ENCODE assay signal across 15 cellular contexts in the genomic region with DNA sequence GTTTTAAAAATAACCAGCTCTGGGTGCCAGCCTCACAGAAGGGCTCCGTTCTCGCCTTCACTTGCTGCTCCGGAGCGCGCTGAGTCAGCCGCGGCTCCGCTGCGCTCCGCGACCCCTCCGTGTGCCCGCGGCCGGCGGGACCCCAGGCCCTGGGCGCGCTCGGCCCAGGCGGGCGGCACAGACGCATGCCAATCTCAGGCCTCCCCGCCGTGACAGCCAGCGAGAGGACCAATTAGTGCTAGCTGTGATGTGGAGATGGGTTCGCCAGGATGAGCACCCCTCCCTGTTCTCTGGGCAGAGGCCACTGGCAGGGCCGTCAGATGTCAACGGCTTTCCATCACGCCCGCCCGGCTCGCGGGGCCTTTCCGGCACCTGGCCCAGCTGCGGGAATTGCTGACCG.
DNase-seq lines count a peak whose midpoint lies in the region; ATAC-seq, FAIRE-seq and TF ChIP-seq lines count a peak whose summit lies in the region.
"Had no signal": no experiment of that assay in that cellular context is flagged by ENCODE, and none has a peak within 500 bp of the region (broad histone marks: within the 10 kb centered on the region; RNA-seq: fewer than 3 reads in every experiment).

No MANE protein-coding gene starts in this region.

- in situ Hi-C loops in Caki2 (cut with HindIII; ENCODE audit: low pct_unique_long_range_greater_than_20kb, low sequenced_read_pairs) (no loop called here), HepG2 (cut with HindIII; ENCODE audit: extremely low pct_ligation_motif_present, low pct_unique_long_range_greater_than_20kb) (no loop called here)

- no peak overlapping the region for H2BK20ac ChIP-seq in H9 (ENCODE audit: low read depth, low read length, poor library complexity, severe bottlenecking)

- no peaks in the 10 kb centered on the region for H3K23me2 ChIP-seq in H9 (ENCODE audit: insufficient read length, low read depth, low read length, poor library complexity, severe bottlenecking)

- H3T11ph ChIP-seq in H9 (ENCODE audit: low read length) = no peak overlapping the region

- H2AK5ac ChIP-seq in H9 (ENCODE audit: insufficient read length, low read length) = no peak overlapping the region

- H2BK12ac ChIP-seq in H9 (ENCODE audit: insufficient read length, low read depth, low read length) = no peak overlapping the region

- H3K79me2 ChIP-seq in H9 (ENCODE audit: insufficient read depth, low read length) = no peaks in the 10 kb centered on the region
- H3K79me2 ChIP-seq in HepG2 (ENCODE audit: insufficient read depth, low read length) = no peaks in the 10 kb centered on the region

- no peak for TF ChIP-seq RAD21 in HepG2 (CRISPR knock-in tag; IDR thresholded peaks at IDR 0.05)

- no peaks in the 10 kb centered on the region for H3K79me1 ChIP-seq in H9 (ENCODE audit: insufficient read depth, low read depth, low read length, poor library complexity, severe bottlenecking)

- CTCF ChIA-PET in HepG2 (lab: Yijun Ruan, JAX; ENCODE audit: low intra/inter-chr PET ratio, low total read pairs) = no interaction called here

- no peak overlapping the region for H3K4me3 Mint-ChIP-seq in H9
- H3K4me3 Mint-ChIP-seq in activated T-cell treated with anti-CD3 and anti-CD28 coated beads, Interleukin-2, amount 50 U/mL, for 24 hours = no peak overlapping the region
- H3K4me3 Mint-ChIP-seq: CD8-positive, alpha-beta memory T cell had no signal

- no CpG with 5 or more reads among the region's 36 CpGs for WGBS in H9 (ENCODE audit: extremely low coverage, insufficient read length, low lambda C conversion rate)
- WGBS in HepG2 (ENCODE audit: low lambda C conversion rate) = 44% methylated on average over 4 of the region's 36 CpGs

- H4K91ac ChIP-seq in H9 (ENCODE audit: insufficient read length, low read depth, low read length) = no peak overlapping the region

- no peaks in the 10 kb centered on the region for H3K4me1 ChIP-seq in H9 (ENCODE audit: insufficient read depth, low read length)
- no peaks in the 10 kb centered on the region for H3K4me1 ChIP-seq in HepG2 (ENCODE audit: insufficient read depth, low read length)

- H3K27me3 ChIP-seq in H9 (ENCODE audit: insufficient read depth, low read length) (no peaks in the 10 kb centered on the region), kidney epithelial cell (ENCODE audit: control insufficient read depth, insufficient read depth, low read length) (peaks cover 2% of the 10 kb centered on the region), HepG2 (ENCODE audit: control insufficient read depth in 1 of 2, insufficient read depth in 2 of 2, low read length in 2 of 2) (peaks cover 0 to 4% of the 10 kb centered on the region in 2 experiments; a peak in 1 of 5 replicates)

- H3K9me3 Mint-ChIP-seq in H9 = no peaks in the 10 kb centered on the region
- no peaks in the 10 kb centered on the region for H3K9me3 Mint-ChIP-seq in activated T-cell treated with anti-CD3 and anti-CD28 coated beads, Interleukin-2, amount 50 U/mL, for 24 hours

- peak; percentile 31 for DNase-seq in Caki2 (ENCODE audit: low read depth)
- DNase-seq in H9 = peak; percentile 47
- DNase-seq in ecto neural progenitor cell (ENCODE audit: low spot score) = peak; percentile 49
- DNase-seq in kidney epithelial cell (ENCODE audit: low read depth) = no peak
- no peak for DNase-seq in stimulated activated CD4-positive, alpha-beta T cell treated with anti-CD3 and anti-CD28 coated beads, Interleukin-15, amount 100 ng/mL, for 24 hours
- DNase-seq in T1000 (lab: John Stamatoyannopoulos, UW) = no peak
- DNase-seq in HepG2 (ENCODE audit: low spot score) = no peak
- no peak for DNase-seq in activated T-cell treated with anti-CD3 and anti-CD28 coated beads, Interleukin-2, amount 50 U/mL, for 24 hours
- DNase-seq: CD8-positive, alpha-beta memory T cell; EL; NCI-H1436 treated with DMSO at 0.1 percent for 48 hours; NCI-H2081; NCI-H226 had no signal

- peak overlapping the region; percentile 13 for H3K4me3 ChIP-seq in kidney epithelial cell (ENCODE audit: low read depth, low read length)
- no peak overlapping the region for H3K4me3 ChIP-seq in HepG2 (replicated peaks in 1 of 3; ENCODE audit: insufficient read depth in 1 of 3, low read depth in 2 of 3, low read length in 3 of 3)
- H3K4me3 ChIP-seq: K562 had no signal

- no peak overlapping the region for H2BK120ac ChIP-seq in H9 (ENCODE audit: low read depth, low read length, poor library complexity, severe bottlenecking)

- no peaks in the 10 kb centered on the region for H3K36me3 Mint-ChIP-seq in H9 (ENCODE audit: insufficient read depth in 1 of 3, low read depth in 3 of 3)
- no peaks in the 10 kb centered on the region for H3K36me3 Mint-ChIP-seq in activated T-cell treated with anti-CD3 and anti-CD28 coated beads, Interleukin-2, amount 50 U/mL, for 24 hours (ENCODE audit: low read depth)
- H3K36me3 Mint-ChIP-seq: CD8-positive, alpha-beta memory T cell had no signal

- H3K56ac ChIP-seq in H9 (ENCODE audit: insufficient read length, low read depth, low read length) = no peak overlapping the region

- TF ChIP-seq CTCF in H9 (conservative IDR thresholded peaks at IDR 0.05) (no peak), kidney epithelial cell (IDR thresholded peaks at IDR 0.05; ENCODE audit: insufficient read depth, low read length, poor library complexity, severe bottlenecking) (no peak), HepG2 (CRISPR knock-in tag; IDR thresholded peaks at IDR 0.05) (no peak)

- no TSS peak for BruUV-seq in HepG2 (replicated peaks; lab: Mats Ljungman, UMichigan)

- FAIRE-seq in HepG2 (lab: Jason Lieb, UNC) = no peak
- FAIRE-seq: K562 had no signal

- ATAC-seq in HepG2 = no peak
- ATAC-seq: K562 had no signal

- H3K4me1 Mint-ChIP-seq in H9 = peaks cover 18 to 22% of the 10 kb centered on the region in 2 experiments
- no peaks in the 10 kb centered on the region for H3K4me1 Mint-ChIP-seq in activated T-cell treated with anti-CD3 and anti-CD28 coated beads, Interleukin-2, amount 50 U/mL, for 24 hours (ENCODE audit: low read depth)
- H3K4me1 Mint-ChIP-seq: CD8-positive, alpha-beta memory T cell had no signal

- H3K27me3 Mint-ChIP-seq in H9 (ENCODE audit: low read depth) = peaks cover 34% of the 10 kb centered on the region
- peaks cover 12% of the 10 kb centered on the region for H3K27me3 Mint-ChIP-seq in activated T-cell treated with anti-CD3 and anti-CD28 coated beads, Interleukin-2, amount 50 U/mL, for 24 hours

- H2AFZ ChIP-seq in H9 (ENCODE audit: low read length) (no peak overlapping the region), HepG2 (ENCODE audit: low read length) (no peak overlapping the region)

- no peak overlapping the region for H2BK5ac ChIP-seq in H9 (ENCODE audit: insufficient read length, low read length)

- H4K8ac ChIP-seq in H9 (replicated peaks; ENCODE audit: insufficient read length, low read depth, low read length) = no peak overlapping the region

- H3K23ac ChIP-seq in H9 (ENCODE audit: insufficient read length, low read depth, low read length) = no peak overlapping the region

- H4K5ac ChIP-seq in H9 (ENCODE audit: insufficient read length, low read depth, low read length) = no peak overlapping the region

- POLR2A ChIA-PET in HepG2 (lab: Yijun Ruan, JAX) = no interaction called here

- H3K18ac ChIP-seq in H9 (ENCODE audit: insufficient read length, low read depth, low read length) = no peak overlapping the region

- H3K36me3 ChIP-seq in kidney epithelial cell (ENCODE audit: control insufficient read depth, insufficient read depth, low read length) (no peaks in the 10 kb centered on the region), HepG2 (replicated peaks in 1 of 2; ENCODE audit: control insufficient read depth in 1 of 2, insufficient read depth in 2 of 2, low read length in 2 of 2) (no peaks in the 10 kb centered on the region)

- no peak for TF ChIP-seq POLR2A in HepG2 (IDR thresholded peaks at IDR 0.05; ENCODE audit: insufficient read depth in 1 of 2, low read depth in 2 of 2, low read length in 2 of 2)

- no peak overlapping the region for H3K27ac ChIP-seq in H9 (ENCODE audit: insufficient read length, low read depth, low read length)
- no peak overlapping the region for H3K27ac ChIP-seq in HepG2 (ENCODE audit: extremely low read length, insufficient read depth, low read length)
- H3K27ac ChIP-seq: RWPE1 had no signal

- no peak overlapping the region for H2BK15ac ChIP-seq in H9 (ENCODE audit: low read depth, low read length)

- no peak overlapping the region for H3K4ac ChIP-seq in H9 (ENCODE audit: low read depth, low read length)

- no peak overlapping the region for H3K27ac Mint-ChIP-seq in H9
- no peak overlapping the region for H3K27ac Mint-ChIP-seq in activated T-cell treated with anti-CD3 and anti-CD28 coated beads, Interleukin-2, amount 50 U/mL, for 24 hours
- H3K27ac Mint-ChIP-seq: CD8-positive, alpha-beta memory T cell had no signal

- TF ChIP-seq EP300 in HepG2 (IDR thresholded peaks at IDR 0.05; ENCODE audit: low read depth in 2 of 2, low read length in 2 of 2) = no peak
- no peak for TF ChIP-seq EP300 in HepG2 (CRISPR knock-in tag; IDR thresholded peaks at IDR 0.05; ENCODE audit: borderline replicate concordance)

- H4K20me1 ChIP-seq in H9 (ENCODE audit: control insufficient read depth, insufficient read depth, insufficient read length) (no peaks in the 10 kb centered on the region), HepG2 (ENCODE audit: insufficient read depth, low read length) (no peaks in the 10 kb centered on the region)

- H3K14ac ChIP-seq in H9 (ENCODE audit: insufficient read depth, low read length) = no peak overlapping the region

- no peak overlapping the region for H3K9ac ChIP-seq in H9 (ENCODE audit: extremely low read depth, insufficient read length, low read length)
- H3K9ac ChIP-seq in HepG2 (ENCODE audit: insufficient read depth, low read depth, low read length) = no peak overlapping the region

- H3K4me2 ChIP-seq in H9 (ENCODE audit: insufficient read depth, insufficient read length, low read length) (no peak overlapping the region), HepG2 (ENCODE audit: low read depth, low read length) (no peak overlapping the region)

- H3K9me3 ChIP-seq in H9 (ENCODE audit: control insufficient read depth, low read depth, low read length) (no peaks in the 10 kb centered on the region), HepG2 (ENCODE audit: low read length) (no peaks in the 10 kb centered on the region)

- intact Hi-C loops in HepG2 (cut with micrococcal nuclease; ENCODE audit: unreplicated experiment) = no loop called here

TF ChIP-seq in HepG2, 621 proteins besides CTCF, POLR2A, EP300 and RAD21 (continues in another document):
- TF ChIP-seq KLF13 (CRISPR knock-in tag; IDR thresholded peaks at IDR 0.05) (no peak), FLYWCH1 (CRISPR knock-in tag; IDR thresholded peaks at IDR 0.05) (no peak), U2AF2 (IDR thresholded peaks at IDR 0.05; ENCODE audit: low read depth, low read length) (no peak), ZNF556 (CRISPR knock-in tag; IDR thresholded peaks at IDR 0.05; ENCODE audit: borderline replicate concordance) (no peak), FOXA3 (CRISPR knock-in tag; IDR thresholded peaks at IDR 0.05) (no peak), LCORL (IDR thresholded peaks at IDR 0.05) (no peak), LCORL (CRISPR knock-in tag; IDR thresholded peaks at IDR 0.05) (no peak), ZNF296 (CRISPR knock-in tag; conservative IDR thresholded peaks at IDR 0.05) (no peak), GTF3A (CRISPR knock-in tag; conservative IDR thresholded peaks at IDR 0.05) (no peak)

Comparison
In these comparisons a context has a peak if more than half of its experiments do, and no peak if none do; other contexts are left out.
1. DNase-seq: peak in Caki2 (single experiment), H9 (single experiment) and ecto neural progenitor cell (single experiment); none in kidney epithelial cell (single experiment), stimulated activated CD4-positive, alpha-beta T cell treated with anti-CD3 and anti-CD28 coated beads, Interleukin-15, amount 100 ng/mL, for 24 hours (single experiment), T1000 (single experiment), HepG2 (single experiment) and activated T-cell treated with anti-CD3 and anti-CD28 coated beads, Interleukin-2, amount 50 U/mL, for 24 hours (single experiment).